Comparison of ENCODE assay signal across 10 cellular contexts in the genomic region with DNA sequence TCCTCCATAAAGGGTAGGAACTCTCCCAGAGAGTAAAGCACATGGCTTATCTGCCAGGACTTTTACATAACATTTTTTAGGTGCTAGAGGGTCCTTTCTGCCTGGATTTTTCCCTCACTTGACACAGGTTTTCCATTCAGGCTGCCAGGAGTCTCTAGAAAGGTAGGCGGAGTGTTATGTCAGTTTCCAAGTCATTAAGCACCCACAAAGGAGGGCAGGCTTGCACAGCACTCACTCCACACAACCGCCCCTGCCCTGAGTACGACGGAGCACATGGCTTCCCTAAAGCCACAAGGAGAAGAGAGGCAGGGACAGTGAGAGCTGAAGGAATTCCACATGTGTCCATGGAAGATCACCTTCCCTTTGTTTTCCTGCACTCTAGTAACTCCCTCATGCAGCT. TPM values are rescaled to one million over a fixed set of nuclear protein-coding genes. Genes with fewer than 3 reads are reported as not detected.
DNase-seq lines count a peak whose midpoint lies in the region; ATAC-seq lines count a peak whose summit lies in the region.
"Had no signal": no experiment of that assay in that cellular context is flagged by ENCODE, and none has a peak within 500 bp of the region (broad histone marks: within the 10 kb centered on the region; RNA-seq: fewer than 3 reads in every experiment).

No MANE protein-coding gene starts in this region.

- H3K4me3 ChIP-seq in stomach smooth muscle (ENCODE audit: low read length in 2 of 2) = peak overlapping the region in 1 of 2 donors; percentile 22

- H3K4me1 Mint-ChIP-seq in activated CD4-positive, alpha-beta T cell treated with anti-CD3 and anti-CD28 coated beads for 36 hours = peaks cover 84% of the 10 kb centered on the region
- H3K4me1 Mint-ChIP-seq in activated naive CD8-positive, alpha-beta T cell treated with anti-CD3 and anti-CD28 coated beads for 36 hours = peaks cover 76% of the 10 kb centered on the region

- peak overlapping the region; percentile 8 to 36 for H3K9ac ChIP-seq in stomach smooth muscle (ENCODE audit: low read length in 2 of 2)

- H3K27ac Mint-ChIP-seq in activated CD4-positive, alpha-beta T cell treated with anti-CD3 and anti-CD28 coated beads for 36 hours = peak overlapping the region; percentile 83
- H3K27ac Mint-ChIP-seq in activated naive CD8-positive, alpha-beta T cell treated with anti-CD3 and anti-CD28 coated beads for 36 hours = peak overlapping the region; percentile 84

- no peak for DNase-seq in activated CD4-positive, alpha-beta T cell treated with anti-CD3 and anti-CD28 coated beads for 36 hours
- no peak for DNase-seq in activated CD4-positive, alpha-beta T cell treated with anti-CD3 and anti-CD28 coated beads for 1 hour
- no peak for DNase-seq in activated naive CD8-positive, alpha-beta T cell treated with anti-CD3 and anti-CD28 coated beads for 36 hours
- DNase-seq in left kidney (ENCODE audit: low read depth, low spot score) (peak; percentile 80), sciatic nerve (ENCODE audit: low spot score) (no peak), NCI-H1436 treated with DMSO at 0.1 percent for 48 hours (lab: John Stamatoyannopoulos, UW) (no peak)
- DNase-seq: activated CD4-positive, CD25-positive, alpha-beta regulatory T cell; Karpas-422 had no signal

- intact Hi-C loops in activated CD4-positive, alpha-beta T cell treated with anti-CD3 and anti-CD28 coated beads for 36 hours (cut with DNase I, micrococcal nuclease) = loop anchor here in 1 of 2 experiments (5.0 kb wide), 1 partner anchor 48 kb away; no protein-coding TSS in a partner anchor
- intact Hi-C loops in sciatic nerve (cut with DNase I) = no loop called here

- H3K9me3 Mint-ChIP-seq in activated CD4-positive, alpha-beta T cell treated with anti-CD3 and anti-CD28 coated beads for 36 hours (ENCODE audit: low read depth) = no peaks in the 10 kb centered on the region
- H3K9me3 Mint-ChIP-seq in activated naive CD8-positive, alpha-beta T cell treated with anti-CD3 and anti-CD28 coated beads for 36 hours = no peaks in the 10 kb centered on the region

- CTCF ChIA-PET in activated CD4-positive, alpha-beta T cell treated with anti-CD3 and anti-CD28 coated beads for 36 hours (lab: Charles Lee) = interaction anchor here (0.6 to 1.1 kb wide), 3 partner anchors 16 to 174 kb away, joined by 3 to 4 read pairs (median 4); no protein-coding TSS in a partner anchor

- peaks cover 19% of the 10 kb centered on the region for H3K36me3 Mint-ChIP-seq in activated CD4-positive, alpha-beta T cell treated with anti-CD3 and anti-CD28 coated beads for 36 hours (ENCODE audit: low read depth)
- H3K36me3 Mint-ChIP-seq in activated naive CD8-positive, alpha-beta T cell treated with anti-CD3 and anti-CD28 coated beads for 36 hours = peaks cover 49% of the 10 kb centered on the region

- H3K36me3 ChIP-seq in stomach smooth muscle (ENCODE audit: control insufficient read depth in 2 of 2, insufficient read depth in 2 of 2, low read length in 2 of 2) = no peaks in the 10 kb centered on the region

- H3K4me1 ChIP-seq in stomach smooth muscle (ENCODE audit: control insufficient read depth, insufficient read depth, low read length) = peaks cover 83% of the 10 kb centered on the region

- peak overlapping the region; percentile 96 for H3K27ac ChIP-seq in stomach smooth muscle (ENCODE audit: low read length)

- no peaks in the 10 kb centered on the region for H3K27me3 Mint-ChIP-seq in activated CD4-positive, alpha-beta T cell treated with anti-CD3 and anti-CD28 coated beads for 36 hours
- H3K27me3 Mint-ChIP-seq in activated naive CD8-positive, alpha-beta T cell treated with anti-CD3 and anti-CD28 coated beads for 36 hours = no peaks in the 10 kb centered on the region

- no peak for ATAC-seq in activated CD4-positive, alpha-beta T cell treated with anti-CD3 and anti-CD28 coated beads for 36 hours
- ATAC-seq in sciatic nerve = no peak
- ATAC-seq in GM19328 (IDR thresholded peaks at IDR 0.05; ENCODE audit: unreplicated experiment) = no peak

- no peaks in the 10 kb centered on the region for H3K27me3 ChIP-seq in stomach smooth muscle (ENCODE audit: control insufficient read depth in 1 of 2, insufficient read depth in 2 of 2, low read length in 2 of 2)

- POLR2A ChIA-PET in activated CD4-positive, alpha-beta T cell treated with anti-CD3 and anti-CD28 coated beads for 36 hours (lab: Charles Lee) = interaction anchor here (0.6 kb wide), 1 partner anchor 368 kb away, joined by 3 read pairs; no protein-coding TSS in a partner anchor

- peak overlapping the region; percentile 7 for H3K4me3 Mint-ChIP-seq in activated CD4-positive, alpha-beta T cell treated with anti-CD3 and anti-CD28 coated beads for 36 hours
- no peak overlapping the region for H3K4me3 Mint-ChIP-seq in activated naive CD8-positive, alpha-beta T cell treated with anti-CD3 and anti-CD28 coated beads for 36 hours

- H3K9me3 ChIP-seq in stomach smooth muscle (ENCODE audit: control insufficient read depth in 2 of 2, low read length in 2 of 2) = no peaks in the 10 kb centered on the region

RNA-seq across cellular contexts. Expression of gene CAPZB, which starts 55.7 kb away (rescaled TPM):
- 100 to 1,000 TPM; 320 to 346 TPM for total RNA-seq in activated CD4-positive, alpha-beta T cell treated with anti-CD3 and anti-CD28 coated beads for 36 hours
- 100 to 1,000 TPM; 324 to 332 TPM for total RNA-seq in activated naive CD8-positive, alpha-beta T cell treated with anti-CD3 and anti-CD28 coated beads for 36 hours
- total RNA-seq in sciatic nerve = 198 TPM
